ENCODE assay signal across 9 cellular contexts in the genomic region with DNA sequence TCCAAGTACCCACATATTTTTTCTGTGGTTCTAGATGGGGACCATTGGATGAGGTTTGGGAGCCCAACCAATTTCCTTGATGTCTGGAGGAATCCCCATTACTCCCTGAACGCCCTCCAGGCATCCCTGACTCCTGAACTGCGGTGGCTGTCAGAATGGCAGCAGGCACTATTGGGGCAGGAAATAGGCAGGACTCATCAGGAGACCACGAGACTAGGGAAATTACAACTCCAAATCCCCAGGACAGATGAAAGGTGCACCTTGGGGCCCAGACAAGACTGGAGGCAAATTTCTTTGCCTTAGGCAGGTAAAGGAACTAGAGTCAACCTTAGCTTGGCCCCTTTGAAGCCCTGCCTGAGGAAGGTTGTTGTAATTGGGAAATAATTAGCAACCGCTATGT. TPM values are rescaled to one million over a fixed set of nuclear protein-coding genes. Genes with fewer than 3 reads are reported as not detected.
DNase-seq lines count a peak whose midpoint lies in the region; TF ChIP-seq lines count a peak whose summit lies in the region.
"Had no signal": no experiment of that assay in that cellular context is flagged by ENCODE, and none has a peak within 500 bp of the region (broad histone marks: within the 10 kb centered on the region; RNA-seq: fewer than 3 reads in every experiment).

No MANE protein-coding gene starts in this region.

- H3K36me3 ChIP-seq in OCI-LY3 (replicated peaks; ENCODE audit: low read depth, low read length): no peaks in the 10 kb centered on the region
- no peaks in the 10 kb centered on the region for H3K36me3 ChIP-seq in esophagus squamous epithelium
- no peaks in the 10 kb centered on the region for H3K36me3 ChIP-seq in GM23248 (ENCODE audit: low read depth)

- in situ Hi-C loops in GM23248 (cut with MboI): no loop called here

- TF ChIP-seq POLR2A in esophagus squamous epithelium (IDR thresholded peaks at IDR 0.05): no peak

- WGBS in esophagus squamous epithelium, 2 donors: 39 to 49% methylated on average over 2 to 3 of the region's 4 CpGs
- 27% methylated on average over 4 of the region's 4 CpGs for WGBS in GM23248 (ENCODE audit: low coverage in 1 of 2, low lambda C conversion rate in 2 of 2, missing lambda C conversion rate in 2 of 2), 2 experiments

- DNase-seq in GM12864 (ENCODE audit: low read depth): no peak
- DNase-seq in esophagus squamous epithelium (lab: John Stamatoyannopoulos, UW): no peak
- DNase-seq in progenitor cell of endocrine pancreas (ENCODE audit: low spot score, unreplicated experiment): no peak
- no peak for DNase-seq in GM23248
- DNase-seq in NCI-H446 (lab: John Stamatoyannopoulos, UW): no peak
- no peak for DNase-seq in AG08396 (ENCODE audit: low spot score)
- DNase-seq in SIG-M5 (lab: John Stamatoyannopoulos, UW): no peak
- DNase-seq: kidney glomerular epithelial cell had no signal

- H3F3A ChIP-seq in GM23248 (ENCODE audit: insufficient read depth): no peaks in the 10 kb centered on the region

- H3K9ac ChIP-seq in OCI-LY3 (ENCODE audit: low read length) (peak overlapping the region; percentile 72), GM23248 (no peak overlapping the region)

- H3K4me2 ChIP-seq in OCI-LY3 (ENCODE audit: low read length) (peak overlapping the region; percentile 98), GM23248 (ENCODE audit: unreplicated experiment) (no peak overlapping the region)

- intact Hi-C loops in esophagus squamous epithelium (cut with DNase I): no loop called here

- H3K9me3 Mint-ChIP-seq in progenitor cell of endocrine pancreas (ENCODE audit: low read depth): no peaks in the 10 kb centered on the region

- no peaks in the 10 kb centered on the region for H3K79me2 ChIP-seq in OCI-LY3 (ENCODE audit: low read length)
- H3K79me2 ChIP-seq in GM23248 (ENCODE audit: insufficient read depth): no peaks in the 10 kb centered on the region

- no peaks in the 10 kb centered on the region for H3K9me2 ChIP-seq in GM23248 (ENCODE audit: insufficient read depth)

- H3K36me3 Mint-ChIP-seq in progenitor cell of endocrine pancreas (ENCODE audit: insufficient read depth): peaks cover 4% of the 10 kb centered on the region

- H3K4me3 ChIP-seq in GM12864 (ENCODE audit: low read depth, low read length) (peak overlapping the region; percentile 62; the same call in 1 of the 2 replicates), OCI-LY3 (ENCODE audit: low read length) (peak overlapping the region; percentile 81), esophagus squamous epithelium (peak overlapping the region; percentile 50 to 73 (median 62)), GM23248 (no peak overlapping the region)

- peaks cover 42% of the 10 kb centered on the region for H3K4me1 Mint-ChIP-seq in progenitor cell of endocrine pancreas (ENCODE audit: low read depth)

- H3K27ac ChIP-seq in OCI-LY3 (ENCODE audit: low read length) (no peak overlapping the region), esophagus squamous epithelium (peak overlapping the region; percentile 70 to 83 (median 74)), GM23248 (no peak overlapping the region)

- peaks cover 24% of the 10 kb centered on the region for H3K4me1 ChIP-seq in OCI-LY3 (ENCODE audit: low read length)
- H3K4me1 ChIP-seq in esophagus squamous epithelium: peaks cover 16 to 50% (median 20%) of the 10 kb centered on the region in 3 donors
- peaks cover 4% of the 10 kb centered on the region for H3K4me1 ChIP-seq in GM23248 (ENCODE audit: insufficient read depth)

- H3K27me3 ChIP-seq in OCI-LY3 (ENCODE audit: low read depth, low read length) (peaks cover 12% of the 10 kb centered on the region), esophagus squamous epithelium (peaks cover 0 to 6% (median 0%) of the 10 kb centered on the region in 4 donors), GM23248 (replicated peaks; ENCODE audit: insufficient read depth) (peaks cover 75% of the 10 kb centered on the region)

- peak overlapping the region; percentile 91 for H3K4me3 Mint-ChIP-seq in progenitor cell of endocrine pancreas (ENCODE audit: low read depth)

- H3K27ac Mint-ChIP-seq in progenitor cell of endocrine pancreas: peak overlapping the region; percentile 99

- no peaks in the 10 kb centered on the region for H3K9me3 ChIP-seq in OCI-LY3 (ENCODE audit: insufficient read depth, low read length)
- H3K9me3 ChIP-seq in esophagus squamous epithelium: no peaks in the 10 kb centered on the region
- H3K9me3 ChIP-seq in GM23248 (ENCODE audit: low read depth): no peaks in the 10 kb centered on the region

- no peak overlapping the region for H2AFZ ChIP-seq in OCI-LY3 (ENCODE audit: low read depth, low read length)
- no peak overlapping the region for H2AFZ ChIP-seq in GM23248

- TF ChIP-seq CTCF in GM12864 (IDR thresholded peaks at IDR 0.05; ENCODE audit: low read depth, low read length, missing control alignments) (no peak), OCI-LY3 (IDR thresholded peaks at IDR 0.05; ENCODE audit: low read depth, low read length) (no peak), esophagus squamous epithelium (IDR thresholded peaks at IDR 0.05) (no peak), progenitor cell of endocrine pancreas (IDR thresholded peaks at IDR 0.05; ENCODE audit: unreplicated experiment) (no peak)

- no peaks in the 10 kb centered on the region for H3K27me3 Mint-ChIP-seq in progenitor cell of endocrine pancreas

- H4K20me1 ChIP-seq in OCI-LY3 (ENCODE audit: insufficient read depth, low read length): no peaks in the 10 kb centered on the region
- no peaks in the 10 kb centered on the region for H4K20me1 ChIP-seq in GM23248 (ENCODE audit: insufficient read depth)

RNA-seq across cellular contexts. Expression of a gene that starts 1.1 kb away (rescaled TPM):
- total RNA-seq in esophagus squamous epithelium (10 to 100 TPM in 3 of 4 donors, 1 to 10 TPM in 1; 3.3 to 26.1 (median 15.1) TPM), progenitor cell of endocrine pancreas (127 and 128 TPM in 2 replicates)
- not detected in 2 replicates for total RNA-seq in GM23248 (2014; rRNA removed; shearing (Covaris generic))
- 0.06 TPM in 1 of 2 replicates, not detected in the other for polyA plus RNA-seq in GM23248 (2016; fragmentation: Nextera tagmentation; extraction: Ambion mirVana)

RNA-seq across cellular contexts. Expression of a gene that starts 27.8 kb away (rescaled TPM):
- 10 to 100 TPM; 18.1 to 41.8 (median 32.8) TPM for total RNA-seq in esophagus squamous epithelium
- total RNA-seq in progenitor cell of endocrine pancreas: 12.5 and 14.4 TPM in 2 replicates
- total RNA-seq in GM23248 (2014; rRNA removed; shearing (Covaris generic)): 11.5 and 20.3 TPM in 2 replicates
- polyA plus RNA-seq in GM23248 (2016; fragmentation: Nextera tagmentation; extraction: Ambion mirVana): 19.2 and 20.5 TPM in 2 replicates

RNA-seq across cellular contexts. Expression of a gene that starts 53.0 kb away (rescaled TPM):
- total RNA-seq in esophagus squamous epithelium (10 to 100 TPM; 16.1 to 45.6 (median 30.4) TPM), progenitor cell of endocrine pancreas (188 and 189 TPM in 2 replicates)
- total RNA-seq in GM23248 (2014; rRNA removed; shearing (Covaris generic)): 14.7 and 14.9 TPM in 2 replicates
- 11.6 and 15.5 TPM in 2 replicates for polyA plus RNA-seq in GM23248 (2016; fragmentation: Nextera tagmentation; extraction: Ambion mirVana)

Comparison
In these comparisons a context has a peak if more than half of its experiments do, and no peak if none do; other contexts are left out.
1. H3K27ac ChIP-seq: peak in esophagus squamous epithelium (4 of 4); none in OCI-LY3 (single experiment) and GM23248 (single experiment).